ENCODE assay signal across 8 cellular contexts in the genomic region with DNA sequence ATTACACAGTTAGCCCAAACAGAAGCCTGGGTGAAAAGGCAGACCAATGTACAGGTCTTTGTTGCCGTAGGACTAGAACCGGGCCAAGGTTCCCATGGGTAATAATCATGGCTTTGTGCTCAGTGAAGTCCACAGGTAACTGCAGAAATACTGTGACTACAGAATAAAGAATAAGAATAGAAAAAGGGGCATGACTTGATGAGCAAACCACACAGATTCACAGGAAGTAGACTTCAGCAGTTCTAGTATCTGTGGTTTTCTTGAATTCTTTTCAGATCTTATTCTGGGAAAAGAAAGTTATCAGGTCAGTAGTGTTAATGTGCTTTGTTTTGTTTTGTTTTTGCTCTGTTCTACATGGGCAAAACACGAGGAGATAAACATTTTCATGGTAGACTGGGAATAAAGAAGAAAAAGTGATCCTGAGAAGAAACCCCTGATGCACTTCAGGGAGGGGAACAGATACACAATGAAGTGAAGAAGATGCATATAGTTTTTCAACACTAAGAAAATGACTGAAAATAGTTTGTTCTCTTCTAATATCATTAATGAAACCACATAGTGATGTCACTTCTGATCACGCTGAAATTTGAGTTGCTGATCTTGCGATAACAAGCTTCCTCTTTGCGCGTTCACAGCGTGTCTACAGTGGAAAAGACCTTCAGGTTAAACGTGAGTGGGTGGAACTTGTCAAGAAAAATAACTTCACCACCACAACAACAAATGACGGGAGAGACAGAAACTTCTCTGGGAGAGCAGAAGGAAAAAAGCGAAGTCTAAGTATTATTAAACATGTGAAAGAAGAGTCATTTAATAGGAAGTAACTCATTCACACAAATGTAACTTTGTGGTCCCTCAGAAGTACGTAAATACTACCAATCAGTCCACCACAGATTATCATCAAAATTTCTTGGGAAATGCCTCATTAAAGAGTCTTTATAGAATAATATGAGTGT.
DNase-seq lines count a peak whose midpoint lies in the region; ATAC-seq and TF ChIP-seq lines count a peak whose summit lies in the region.

No MANE protein-coding gene starts in this region.

- H3K36me3 ChIP-seq in mucosa of descending colon (ENCODE audit: low read depth): no peaks in the 10 kb centered on the region

- intact Hi-C loops in mucosa of descending colon (cut with DNase I, micrococcal nuclease): no loop called here

- peak; percentile 85 for ATAC-seq in GM19328 (IDR thresholded peaks at IDR 0.05; ENCODE audit: unreplicated experiment)
- ATAC-seq in HG03097 (IDR thresholded peaks at IDR 0.05; ENCODE audit: low FRiP score, unreplicated experiment): peak; percentile 88
- peak; percentile 75 for ATAC-seq in mucosa of descending colon

- H3K4me3 ChIP-seq in mucosa of descending colon: no peak overlapping the region

- H3K4me1 ChIP-seq in mucosa of descending colon (ENCODE audit: low read depth): no peaks in the 10 kb centered on the region

- DNase-seq in activated CD4-positive, alpha-beta T cell treated with anti-CD3 and anti-CD28 coated beads for 24 hours (ENCODE audit: low read depth in 2 of 2): peak; percentile 30 to 50
- DNase-seq in mucosa of descending colon: peak in 1 of 3 donors; percentile 23
- DNase-seq in COR-L47 (lab: John Stamatoyannopoulos, UW): no peak
- DNase-seq in NCI-H2227 (lab: John Stamatoyannopoulos, UW; ENCODE audit: unreplicated experiment): no peak
- DNase-seq in hippocampal formation (lab: John Stamatoyannopoulos, UW): no peak
- DNase-seq in DMS 273 treated with DMSO at 0.1 percent for 48 hours (lab: John Stamatoyannopoulos, UW): no peak

- no peaks in the 10 kb centered on the region for H3K9me3 ChIP-seq in mucosa of descending colon

- no peak for TF ChIP-seq CTCF in mucosa of descending colon (IDR thresholded peaks at IDR 0.05)

Comparison
In these comparisons a context has a peak if more than half of its experiments do, and no peak if none do; other contexts are left out.
1. DNase-seq: peak in activated CD4-positive, alpha-beta T cell treated with anti-CD3 and anti-CD28 coated beads for 24 hours (2 of 2); none in COR-L47 (single experiment), NCI-H2227 (single experiment), hippocampal formation (0 of 2) and DMS 273 treated with DMSO at 0.1 percent for 48 hours (single experiment).
2. Peak in every context shown above with its lines, with median percentiles within 50 percentile points of each other: ATAC-seq.